ENCODE assay signal across 22 cellular contexts in the genomic region with DNA sequence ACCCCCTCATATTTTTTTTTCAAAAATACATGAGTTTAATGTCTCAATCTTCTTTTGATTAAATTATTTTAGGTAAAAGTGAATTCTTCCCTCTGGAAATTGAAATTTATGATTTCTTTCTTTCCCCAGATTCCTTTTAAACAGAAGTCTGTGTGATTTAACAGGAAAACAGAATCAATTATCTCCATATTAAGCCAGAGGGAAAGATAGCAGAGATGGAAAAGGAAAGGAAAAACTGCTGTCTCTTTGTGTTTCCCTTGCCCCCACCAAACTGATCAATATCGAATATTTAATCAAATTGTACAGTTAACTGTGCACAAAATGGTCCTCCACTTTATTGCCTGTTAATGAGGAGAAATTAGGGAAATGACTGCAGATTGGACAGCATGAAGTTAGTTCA.
"Had no signal": no experiment of that assay in that cellular context is flagged by ENCODE, and none has a peak within 500 bp of the region (broad histone marks: within the 10 kb centered on the region; RNA-seq: fewer than 3 reads in every experiment).

No MANE protein-coding gene starts in this region.

- H3K4me3 ChIP-seq: colonic mucosa, esophagus squamous epithelium, gastrocnemius medialis, heart right ventricle, left lung, lower lobe of right lung, mucosa of descending colon had no signal

- H3K27me3 ChIP-seq: colonic mucosa, esophagus squamous epithelium, gastrocnemius medialis, heart right ventricle, left lung had no signal

- H3K27ac ChIP-seq: colonic mucosa, epithelial cell of prostate, esophagus squamous epithelium, gastrocnemius medialis, heart right ventricle, left lung, lower lobe of right lung had no signal

- H3K36me3 ChIP-seq: colonic mucosa, esophagus squamous epithelium, gastrocnemius medialis, heart right ventricle, left lung, lower lobe of right lung had no signal

- DNase-seq: colonic mucosa; cortex of kidney; effector CD8-positive, alpha-beta T cell; effector memory CD8-positive, alpha-beta T cell; endodermal cell; erythroblast; esophagus squamous epithelium; foreskin fibroblast; foreskin melanocyte; gastrocnemius medialis; glutamatergic neuron; head of caudate nucleus; heart right ventricle; hippocampal formation; left cardiac atrium; left lung; left ventricle myocardium superior; lower lobe of right lung; mesenchymal stem cell; mucosa of descending colon; naive B cell had no signal

- H3K9me3 ChIP-seq: colonic mucosa, esophagus squamous epithelium, gastrocnemius medialis, heart right ventricle, left lung, lower lobe of right lung, mucosa of descending colon had no signal

- H3K4me1 ChIP-seq: colonic mucosa, esophagus squamous epithelium, gastrocnemius medialis, heart right ventricle, left lung, lower lobe of right lung had no signal
